ENCODE assay signal across 9 cellular contexts in genomic region chr3:130748520-130748919, GRCh38. TPM values are rescaled to one million over a fixed set of nuclear protein-coding genes. Genes with fewer than 3 reads are reported as not detected.
A peak's percentile ranks its signal among the peaks of the same experiment; 100 is the strongest.
DNase-seq lines count a peak whose midpoint lies in the region; ATAC-seq and TF ChIP-seq lines count a peak whose summit lies in the region.
"Had no signal": no experiment of that assay in that cellular context is flagged by ENCODE, and none has a peak within 500 bp of the region (broad histone marks: within the 10 kb centered on the region; RNA-seq: fewer than 3 reads in every experiment).

No MANE protein-coding gene starts in this region.

- DNase-seq in CD4-positive, alpha-beta memory T cell = no peak
- peak; percentile 23 for DNase-seq in cerebellar cortex (ENCODE audit: low spot score)
- no peak for DNase-seq in neural progenitor cell (ENCODE audit: low spot score)
- no peak for DNase-seq in omental fat pad (ENCODE audit: low spot score)
- DNase-seq in NCI-H510A (lab: John Stamatoyannopoulos, UW) = no peak
- no peak for DNase-seq in SKM-1 treated with dmso at 0.1 percent for 144 hours (lab: John Stamatoyannopoulos, UW; ENCODE audit: unreplicated experiment)
- no peak for DNase-seq in AG20443 (ENCODE audit: low spot score)
- DNase-seq: cortex of kidney had no signal

- no peaks in the 10 kb centered on the region for H3K36me3 ChIP-seq in CD4-positive, alpha-beta memory T cell (ENCODE audit: insufficient read depth, low read length)
- H3K36me3 ChIP-seq in Loucy (ENCODE audit: insufficient read depth, low read length) = no peaks in the 10 kb centered on the region
- no peaks in the 10 kb centered on the region for H3K36me3 ChIP-seq in neural progenitor cell

- H3K27ac ChIP-seq in CD4-positive, alpha-beta memory T cell (ENCODE audit: low read depth, low read length) = peak overlapping the region; percentile 36
- no peak overlapping the region for H3K27ac ChIP-seq in neural progenitor cell

- peaks cover 3 to 17% of the 10 kb centered on the region in 2 donors for H3K36me3 Mint-ChIP-seq in CD4-positive, alpha-beta memory T cell
- peaks cover 2% of the 10 kb centered on the region for H3K36me3 Mint-ChIP-seq in neural progenitor cell

- POLR2A ChIA-PET in CD4-positive, alpha-beta memory T cell (lab: Charles Lee; ENCODE audit: partially characterized antibody) = interaction anchor here (0.8 to 3.9 kb wide), 2 partner anchors 13 to 145 kb away, joined by 3 to 29 read pairs; partner anchors contain the start of gene ATP2C1

- TF ChIP-seq CTCF in Loucy (conservative IDR thresholded peaks at IDR 0.05; ENCODE audit: low read length) = no peak
- TF ChIP-seq CTCF in neural progenitor cell (IDR thresholded peaks at IDR 0.05) = no peak
- TF ChIP-seq CTCF in omental fat pad (IDR thresholded peaks at IDR 0.05) = no peak

- no peaks in the 10 kb centered on the region for H3K27me3 ChIP-seq in CD4-positive, alpha-beta memory T cell (ENCODE audit: insufficient read depth, low read length)
- no peaks in the 10 kb centered on the region for H3K27me3 ChIP-seq in Loucy (ENCODE audit: insufficient read depth, low read length, poor library complexity, severe bottlenecking)
- H3K27me3 ChIP-seq in neural progenitor cell = no peaks in the 10 kb centered on the region

- peak overlapping the region; percentile 90 to 93 (median 92) for H3K4me3 Mint-ChIP-seq in CD4-positive, alpha-beta memory T cell
- peak overlapping the region; percentile 81 for H3K4me3 Mint-ChIP-seq in neural progenitor cell

- intact Hi-C loops in CD4-positive, alpha-beta memory T cell (cut with micrococcal nuclease) = loop anchor here (10.0 kb wide), 1 partner anchor 574 kb away; no protein-coding TSS in a partner anchor

- H3K27me3 Mint-ChIP-seq in CD4-positive, alpha-beta memory T cell = peaks cover 0 to 3% of the 10 kb centered on the region in 2 donors
- H3K27me3 Mint-ChIP-seq in neural progenitor cell (ENCODE audit: insufficient read depth, low read depth) = peaks cover 7% of the 10 kb centered on the region

- no peaks in the 10 kb centered on the region for H3K9me3 ChIP-seq in CD4-positive, alpha-beta memory T cell (ENCODE audit: control insufficient read depth in 1 of 2, low read length in 2 of 2)
- no peaks in the 10 kb centered on the region for H3K9me3 ChIP-seq in Loucy (ENCODE audit: insufficient read depth, low read depth, low read length)
- no peaks in the 10 kb centered on the region for H3K9me3 ChIP-seq in neural progenitor cell (ENCODE audit: low read depth)

- no peaks in the 10 kb centered on the region for H3K9me2 ChIP-seq in Loucy (replicated peaks; ENCODE audit: low read depth, low read length)

- CTCF ChIA-PET in CD4-positive, alpha-beta memory T cell (lab: Charles Lee; ENCODE audit: partially characterized antibody) = interaction anchor here (1.2 to 5.4 kb wide), 3 partner anchors 11 to 145 kb away, joined by 3 to 29 read pairs (median 13); partner anchors contain the start of gene ATP2C1

- no peak for ATAC-seq in omental fat pad (ENCODE audit: low FRiP score)

- peaks cover 31% of the 10 kb centered on the region for H3K79me2 ChIP-seq in Loucy (ENCODE audit: insufficient read depth, low read length)
- H3K79me2 ChIP-seq in neural progenitor cell (ENCODE audit: low read depth) = peaks cover 31% of the 10 kb centered on the region

- H3K9me3 Mint-ChIP-seq in CD4-positive, alpha-beta memory T cell = peaks cover 0 to 2% (median 0%) of the 10 kb centered on the region in 8 donors
- H3K9me3 Mint-ChIP-seq in neural progenitor cell = no peaks in the 10 kb centered on the region

- peak overlapping the region in 1 of 2 donors; percentile 12 for H3K4me3 ChIP-seq in CD4-positive, alpha-beta memory T cell (ENCODE audit: low read length in 2 of 2)
- H3K4me3 ChIP-seq in Loucy (ENCODE audit: low read length, poor library complexity, severe bottlenecking) (no peak overlapping the region), neural progenitor cell (peak overlapping the region; percentile 91)

- peak overlapping the region; percentile 37 for H2AFZ ChIP-seq in Loucy (ENCODE audit: low read length)
- H2AFZ ChIP-seq in neural progenitor cell (replicated peaks) = no peak overlapping the region

- H3K9ac ChIP-seq in Loucy (ENCODE audit: low read depth, low read length, poor library complexity, severe bottlenecking) = no peak overlapping the region
- no peak overlapping the region for H3K9ac ChIP-seq in neural progenitor cell

- peaks cover 13% of the 10 kb centered on the region for H4K20me1 ChIP-seq in Loucy (ENCODE audit: insufficient read depth, low read length, poor library complexity, severe bottlenecking)
- H4K20me1 ChIP-seq in neural progenitor cell (ENCODE audit: low read depth) = peaks cover 11% of the 10 kb centered on the region

- H3K4me2 ChIP-seq in Loucy (ENCODE audit: low read depth, low read length, poor library complexity, severe bottlenecking) (no peak overlapping the region), neural progenitor cell (peak overlapping the region; percentile 56)

- H3K27ac Mint-ChIP-seq in CD4-positive, alpha-beta memory T cell = peak overlapping the region in 6 of 7 donors; percentile 96 to 98 (median 98)
- no peak overlapping the region for H3K27ac Mint-ChIP-seq in neural progenitor cell

- H3K4me1 Mint-ChIP-seq in CD4-positive, alpha-beta memory T cell = peaks cover 16 to 38% (median 30%) of the 10 kb centered on the region in 4 donors
- H3K4me1 Mint-ChIP-seq in neural progenitor cell = peaks cover 24% of the 10 kb centered on the region

- H3F3A ChIP-seq in Loucy (ENCODE audit: low read depth) (no peaks in the 10 kb centered on the region), neural progenitor cell (ENCODE audit: low read depth) (peaks cover 15% of the 10 kb centered on the region)

- H3K4me1 ChIP-seq in CD4-positive, alpha-beta memory T cell (ENCODE audit: insufficient read depth, low read length) = peaks cover 28% of the 10 kb centered on the region
- peaks cover 23% of the 10 kb centered on the region for H3K4me1 ChIP-seq in Loucy (ENCODE audit: insufficient read depth, low read length, poor library complexity, severe bottlenecking)
- peaks cover 19% of the 10 kb centered on the region for H3K4me1 ChIP-seq in neural progenitor cell

RNA-seq across cellular contexts. Expression of gene PIK3R4, which starts 1.9 kb away (rescaled TPM):
- total RNA-seq in CD4-positive, alpha-beta memory T cell = 10 to 100 TPM; 29.1 to 33.2 TPM
- 10 to 100 TPM; 18.7 to 32.9 TPM for polyA plus RNA-seq in CD4-positive, alpha-beta memory T cell
- total RNA-seq in neural progenitor cell (ENCODE audit: low replicate concordance) (40.9 and 65.8 TPM in 2 replicates), omental fat pad (10 to 100 TPM; 18.4 to 48.1 (median 33.8) TPM)
